Comparison of ENCODE assay signal across 8 cellular contexts in the genomic region with DNA sequence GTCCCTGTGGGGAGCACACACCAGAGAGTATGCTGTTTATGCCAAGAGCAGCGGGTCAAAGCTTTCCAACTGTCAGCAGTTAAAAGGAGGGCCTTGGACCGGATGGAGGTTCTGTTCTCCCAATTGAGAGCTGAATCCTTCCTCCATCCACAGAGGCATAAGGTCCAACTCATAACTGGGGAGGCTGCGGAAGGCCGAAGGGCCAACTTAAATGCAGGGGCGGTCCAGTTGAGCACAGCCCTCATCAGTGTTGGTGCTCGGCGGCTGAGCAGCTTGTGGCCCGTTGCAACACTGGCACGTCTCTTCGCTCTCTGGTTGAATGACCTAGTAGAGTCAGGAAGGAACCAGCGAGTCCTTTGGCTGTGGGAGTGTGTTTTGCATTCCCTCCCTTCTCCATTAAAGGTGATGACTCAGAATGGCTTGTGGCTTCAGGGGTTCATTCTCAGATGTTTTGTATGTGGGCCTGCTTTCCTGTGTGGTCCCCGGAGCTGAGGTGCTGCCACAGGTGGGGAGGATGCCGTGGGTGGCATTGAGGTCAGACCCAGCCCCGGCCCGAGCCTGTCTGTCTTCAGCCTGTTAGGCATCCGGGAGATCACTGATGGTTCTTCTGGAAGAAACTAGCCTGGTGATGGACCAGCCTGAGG. TPM values are rescaled to one million over a fixed set of nuclear protein-coding genes. Genes with fewer than 3 reads are reported as not detected.
DNase-seq lines count a peak whose midpoint lies in the region; ATAC-seq and TF ChIP-seq lines count a peak whose summit lies in the region.

No MANE protein-coding gene starts in this region.

- intact Hi-C loops in psoas muscle (cut with DNase I): no loop called here

- H3F3A ChIP-seq in Loucy (ENCODE audit: low read depth): no peaks in the 10 kb centered on the region

- H3K36me3 ChIP-seq in Loucy (ENCODE audit: insufficient read depth, low read length) (no peaks in the 10 kb centered on the region), psoas muscle (ENCODE audit: insufficient read depth in 1 of 2, low read depth in 1 of 2) (peaks cover 0 to 13% of the 10 kb centered on the region in 2 donors)

- H3K4me3 ChIP-seq in Loucy (ENCODE audit: low read length, poor library complexity, severe bottlenecking) (peak overlapping the region; percentile 29), psoas muscle (no peak overlapping the region)

- 84 to 89% (median 89%) methylated on average over 16 of the region's 16 CpGs for WGBS in psoas muscle, 3 donors

- no peaks in the 10 kb centered on the region for H3K79me2 ChIP-seq in Loucy (ENCODE audit: insufficient read depth, low read length)

- H3K9ac ChIP-seq in Loucy (ENCODE audit: low read depth, low read length, poor library complexity, severe bottlenecking): peak overlapping the region; percentile 65

- H3K27ac ChIP-seq in psoas muscle: peak overlapping the region; percentile 32

- H3K27me3 ChIP-seq in Loucy (ENCODE audit: insufficient read depth, low read length, poor library complexity, severe bottlenecking) (no peaks in the 10 kb centered on the region), psoas muscle (ENCODE audit: insufficient read depth in 3 of 3, low read length in 2 of 3) (no peaks in the 10 kb centered on the region)

- H3K9me3 ChIP-seq in Loucy (ENCODE audit: insufficient read depth, low read depth, low read length) (no peaks in the 10 kb centered on the region), psoas muscle (no peaks in the 10 kb centered on the region)

- no peaks in the 10 kb centered on the region for H3K9me2 ChIP-seq in Loucy (replicated peaks; ENCODE audit: low read depth, low read length)

- H3K4me2 ChIP-seq in Loucy (ENCODE audit: low read depth, low read length, poor library complexity, severe bottlenecking): peak overlapping the region; percentile 68

- peaks cover 60% of the 10 kb centered on the region for H3K4me1 ChIP-seq in Loucy (ENCODE audit: insufficient read depth, low read length, poor library complexity, severe bottlenecking)
- H3K4me1 ChIP-seq in psoas muscle: no peaks in the 10 kb centered on the region

- no peak for TF ChIP-seq CTCF in GM13977 (IDR thresholded peaks at IDR 0.05; ENCODE audit: extremely low read depth, insufficient read depth, missing control alignments)
- no peak for TF ChIP-seq CTCF in Loucy (conservative IDR thresholded peaks at IDR 0.05; ENCODE audit: low read length)
- no peak for TF ChIP-seq CTCF in psoas muscle (IDR thresholded peaks at IDR 0.05)

- H2AFZ ChIP-seq in Loucy (ENCODE audit: low read length): no peak overlapping the region

- no peaks in the 10 kb centered on the region for H4K20me1 ChIP-seq in Loucy (ENCODE audit: insufficient read depth, low read length, poor library complexity, severe bottlenecking)

- in situ Hi-C loops in GM13977 (cut with MboI; ENCODE audit: low pct_unique_long_range_greater_than_20kb, low sequenced_read_pairs, unreplicated experiment): no loop called here

- ATAC-seq in psoas muscle: peak in 2 of 4 donors; percentile 29 to 54
- no peak for ATAC-seq in GM18870 (IDR thresholded peaks at IDR 0.05; ENCODE audit: unreplicated experiment)

- DNase-seq in GM13977 (ENCODE audit: low spot score) (peak; percentile 42), psoas muscle (peak in 1 of 2 donors; percentile 65), midbrain (lab: John Stamatoyannopoulos, UW) (no peak), hypothalamus (lab: John Stamatoyannopoulos, UW) (no peak), retina (no peak)
- DNase-seq in activated effector memory CD4-positive, alpha-beta T cell treated with anti-CD3 and anti-CD28 coated beads, Interleukin-2, amount 50 U/mL, for 16 hours: peak; percentile 85

RNA-seq across cellular contexts. Expression of a gene that starts 44.8 kb away (rescaled TPM):
- total RNA-seq in psoas muscle: under 1 TPM; 0.07 to 0.43 (median 0.28) TPM
- under 1 TPM; 0.03 to 0.25 (median 0.04) TPM for polyA plus RNA-seq in psoas muscle

RNA-seq across cellular contexts. Expression of a gene that starts 54.4 kb away (rescaled TPM):
- 10 to 100 TPM; 11.6 to 30.8 (median 13.2) TPM for total RNA-seq in psoas muscle
- polyA plus RNA-seq in psoas muscle: 10 to 100 TPM; 11.4 to 18.7 (median 11.5) TPM

Comparison
In these comparisons a context has a peak if more than half of its experiments do, and no peak if none do; other contexts are left out.
1. DNase-seq: peak in GM13977 (single experiment) and activated effector memory CD4-positive, alpha-beta T cell treated with anti-CD3 and anti-CD28 coated beads, Interleukin-2, amount 50 U/mL, for 16 hours (single experiment); none in midbrain (single experiment), hypothalamus (0 of 51) and retina (single experiment).